Comparison of ENCODE assay signal across 16 cellular contexts in genomic region chr9:117835798-117836197, GRCh38.
DNase-seq lines count a peak whose midpoint lies in the region; ATAC-seq and TF ChIP-seq lines count a peak whose summit lies in the region.
"Had no signal": no experiment of that assay in that cellular context is flagged by ENCODE, and none has a peak within 500 bp of the region (broad histone marks: within the 10 kb centered on the region; RNA-seq: fewer than 3 reads in every experiment).

No MANE protein-coding gene starts in this region.

- POLR2A ChIA-PET in T-cell (lab: Charles Lee) = no interaction called here

- no peak overlapping the region for H4K91ac ChIP-seq in mesenchymal stem cell (ENCODE audit: low read length)

- peaks cover 3 to 21% of the 10 kb centered on the region in 2 donors for H3K27me3 Mint-ChIP-seq in T-cell
- H3K27me3 Mint-ChIP-seq: CD4-positive, CD25-positive, alpha-beta regulatory T cell had no signal

- H3K9me3 Mint-ChIP-seq in T-cell = no peaks in the 10 kb centered on the region
- H3K9me3 Mint-ChIP-seq: activated CD4-positive, alpha-beta T cell treated with anti-CD3 and anti-CD28 coated beads, Interleukin-2, amount 10 ng/mL, durations not matched to agents 24 days and 14 days had no signal

- no peaks in the 10 kb centered on the region for H3K79me1 ChIP-seq in mesenchymal stem cell (replicated peaks; ENCODE audit: low read length, poor library complexity, severe bottlenecking)

- H3K9ac ChIP-seq in mesenchymal stem cell (ENCODE audit: low read length) = no peak overlapping the region

- intact Hi-C loops in heart left ventricle (cut with DNase I) = loop anchor here in 1 of 10 donors (10.0 kb wide), 1 partner anchor 59 kb away; no protein-coding TSS in a partner anchor

- DNase-seq in T-cell (no peak), heart left ventricle (no peak), mesenchymal stem cell (no peak)
- no peak for DNase-seq in effector memory CD4-positive, alpha-beta T cell
- DNase-seq: activated CD4-positive, alpha-beta T cell treated with anti-CD3 and anti-CD28 coated beads, Interleukin-2, amount 10 ng/mL, durations not matched to agents 24 days and 14 days; activated naive CD4-positive, alpha-beta T cell; CD4-positive, CD25-positive, alpha-beta regulatory T cell; GOT3; NCI-H2227 treated with DMSO at 0.1 percent for 48 hours had no signal

- H2AFZ ChIP-seq in mesenchymal stem cell (ENCODE audit: low read depth, low read length) = no peak overlapping the region

- no peak overlapping the region for H4K8ac ChIP-seq in mesenchymal stem cell (ENCODE audit: low read length)

- no peak overlapping the region for H3K14ac ChIP-seq in mesenchymal stem cell (ENCODE audit: low read length in 2 of 2)

- H3K4me2 ChIP-seq in mesenchymal stem cell (ENCODE audit: low read length, poor library complexity, severe bottlenecking) = no peak overlapping the region

- H3K36me3 ChIP-seq in heart left ventricle (no peaks in the 10 kb centered on the region), mesenchymal stem cell (ENCODE audit: control insufficient read depth in 1 of 2, insufficient read depth in 2 of 2, low read depth in 1 of 2, low read length in 2 of 2) (no peaks in the 10 kb centered on the region)
- no peaks in the 10 kb centered on the region for H3K36me3 ChIP-seq in effector memory CD4-positive, alpha-beta T cell (ENCODE audit: control insufficient read depth, insufficient read depth, low read length)
- H3K36me3 ChIP-seq: cardiac muscle cell, thoracic aorta had no signal

- no peak overlapping the region for H3K27ac Mint-ChIP-seq in T-cell
- H3K27ac Mint-ChIP-seq: activated CD4-positive, alpha-beta T cell treated with anti-CD3 and anti-CD28 coated beads, Interleukin-2, amount 10 ng/mL, durations not matched to agents 24 days and 14 days had no signal

- H2BK15ac ChIP-seq in mesenchymal stem cell (ENCODE audit: low read depth, poor library complexity, severe bottlenecking) = no peak overlapping the region

- H3K4me3 ChIP-seq in heart left ventricle = no peak overlapping the region
- no peak overlapping the region for H3K4me3 ChIP-seq in effector memory CD4-positive, alpha-beta T cell (ENCODE audit: insufficient read depth, low read depth, low read length, poor library complexity, severe bottlenecking)
- no peak overlapping the region for H3K4me3 ChIP-seq in mesenchymal stem cell (ENCODE audit: insufficient read depth in 1 of 2, low read depth in 1 of 2, low read length in 2 of 2)
- H3K4me3 ChIP-seq: cardiac muscle cell, thoracic aorta had no signal

- H3K23ac ChIP-seq in mesenchymal stem cell (ENCODE audit: low read length in 2 of 2) = no peak overlapping the region

- CTCF ChIA-PET in T-cell (lab: Charles Lee) = no interaction called here

- peaks cover 0 to 3% (median 0%) of the 10 kb centered on the region in 3 donors for H3K4me1 Mint-ChIP-seq in T-cell
- H3K4me1 Mint-ChIP-seq: CD4-positive, CD25-positive, alpha-beta regulatory T cell had no signal

- H3K27me3 ChIP-seq in heart left ventricle (no peaks in the 10 kb centered on the region), mesenchymal stem cell (ENCODE audit: control insufficient read depth in 1 of 2, insufficient read depth in 1 of 2, low read length in 2 of 2) (no peaks in the 10 kb centered on the region)
- H3K27me3 ChIP-seq in effector memory CD4-positive, alpha-beta T cell (replicated peaks; ENCODE audit: control insufficient read depth, insufficient read depth, low read length, poor library complexity, severe bottlenecking) = no peaks in the 10 kb centered on the region
- H3K27me3 ChIP-seq: cardiac muscle cell had no signal

- no peaks in the 10 kb centered on the region for H3K36me3 Mint-ChIP-seq in T-cell
- H3K36me3 Mint-ChIP-seq: CD4-positive, CD25-positive, alpha-beta regulatory T cell had no signal

- ATAC-seq in GM18867 (IDR thresholded peaks at IDR 0.05; ENCODE audit: unreplicated experiment) = peak; percentile 91
- peak; percentile 72 for ATAC-seq in GM21515 (IDR thresholded peaks at IDR 0.05; ENCODE audit: unreplicated experiment)
- peak; percentile 77 for ATAC-seq in HG02981 (IDR thresholded peaks at IDR 0.05; ENCODE audit: unreplicated experiment)
- peak; percentile 79 for ATAC-seq in HG03575 (IDR thresholded peaks at IDR 0.05; ENCODE audit: extremely low read depth, insufficient number of reproducible peaks, low FRiP score, unreplicated experiment)
- ATAC-seq in T-cell (replicated peaks in 1 of 4) = no peak
- no peak for ATAC-seq in heart left ventricle
- ATAC-seq: sciatic nerve had no signal

- H3K4ac ChIP-seq in mesenchymal stem cell (ENCODE audit: low read depth in 1 of 2, low read length in 2 of 2) = no peak overlapping the region

- no peak overlapping the region for H2BK5ac ChIP-seq in mesenchymal stem cell (ENCODE audit: low read depth, low read length, poor library complexity, severe bottlenecking)

- H3K4me3 Mint-ChIP-seq in T-cell = no peak overlapping the region
- H3K4me3 Mint-ChIP-seq: activated CD4-positive, alpha-beta T cell treated with anti-CD3 and anti-CD28 coated beads, Interleukin-2, amount 10 ng/mL, durations not matched to agents 24 days and 14 days; CD4-positive, CD25-positive, alpha-beta regulatory T cell had no signal

- no peak overlapping the region for H3K18ac ChIP-seq in mesenchymal stem cell (ENCODE audit: low read depth in 1 of 2, low read length in 2 of 2)

- H3K27ac ChIP-seq in heart left ventricle (no peak overlapping the region), mesenchymal stem cell (ENCODE audit: low read length, poor library complexity, severe bottlenecking) (no peak overlapping the region)
- no peak overlapping the region for H3K27ac ChIP-seq in effector memory CD4-positive, alpha-beta T cell (ENCODE audit: insufficient read depth, low read length, poor library complexity, severe bottlenecking)
- H3K27ac ChIP-seq: cardiac muscle cell, thoracic aorta had no signal

- WGBS in heart left ventricle, 4 donors = 83 to 95% (median 89%) methylated on average over 1 of the region's 1 CpG
- 100% methylated on average over 1 of the region's 1 CpG for WGBS in mesenchymal stem cell

- H2BK12ac ChIP-seq in mesenchymal stem cell (ENCODE audit: low read length in 2 of 2) = no peak overlapping the region

- no peak for TF ChIP-seq CTCF in heart left ventricle (IDR thresholded peaks at IDR 0.05)

- no peak overlapping the region for H2BK120ac ChIP-seq in mesenchymal stem cell (ENCODE audit: low read depth, low read length)

- no peak overlapping the region for H2AK5ac ChIP-seq in mesenchymal stem cell (ENCODE audit: low read length, severe bottlenecking)

- TF ChIP-seq POLR2A in heart left ventricle (IDR thresholded peaks at IDR 0.05) = no peak

- H3K9me3 ChIP-seq in heart left ventricle (no peaks in the 10 kb centered on the region), mesenchymal stem cell (ENCODE audit: control insufficient read depth, low read length) (no peaks in the 10 kb centered on the region)
- no peaks in the 10 kb centered on the region for H3K9me3 ChIP-seq in effector memory CD4-positive, alpha-beta T cell (ENCODE audit: control insufficient read depth, low read length)
- H3K9me3 ChIP-seq: thoracic aorta had no signal

- no peaks in the 10 kb centered on the region for H3K4me1 ChIP-seq in heart left ventricle
- H3K4me1 ChIP-seq in effector memory CD4-positive, alpha-beta T cell (ENCODE audit: control insufficient read depth, insufficient read depth, low read length, poor library complexity, severe bottlenecking) = no peaks in the 10 kb centered on the region
- no peaks in the 10 kb centered on the region for H3K4me1 ChIP-seq in mesenchymal stem cell (ENCODE audit: control insufficient read depth, insufficient read depth, low read depth, low read length)

Comparison
In these comparisons a context has a peak if more than half of its experiments do, and no peak if none do; other contexts are left out.
1. ATAC-seq: peak in GM18867 (single experiment), GM21515 (single experiment), HG02981 (single experiment) and HG03575 (single experiment); none in T-cell (0 of 4) and heart left ventricle (0 of 4).